In genomic region chr2:85308951-85309555, GRCh38 we compare ENCODE assay signal across 8 cellular contexts. TPM values are rescaled to one million over a fixed set of nuclear protein-coding genes. Genes with fewer than 3 reads are reported as not detected.
DNase-seq lines count a peak whose midpoint lies in the region; TF ChIP-seq lines count a peak whose summit lies in the region.

No MANE protein-coding gene starts in this region.

- no peaks in the 10 kb centered on the region for H3K9me3 Mint-ChIP-seq in chondrocyte (ENCODE audit: low read depth)

- no peaks in the 10 kb centered on the region for H3K27me3 Mint-ChIP-seq in chondrocyte (ENCODE audit: low read depth)

- peak; percentile 67 for DNase-seq in NCI-H146 (lab: John Stamatoyannopoulos, UW)
- no peak for DNase-seq in NCI-H146 treated with DMSO at 0.1 percent for 48 hours (lab: John Stamatoyannopoulos, UW; ENCODE audit: unreplicated experiment)
- peak; percentile 55 for DNase-seq in NCI-H2196 treated with DMSO at 0.1 percent for 48 hours (lab: John Stamatoyannopoulos, UW; ENCODE audit: unreplicated experiment)
- DNase-seq in chondrocyte (ENCODE audit: low spot score): no peak
- DNase-seq in midbrain (lab: John Stamatoyannopoulos, UW): peak; percentile 46
- DNase-seq in effector CD8-positive, alpha-beta T cell (lab: John Stamatoyannopoulos, UW): no peak
- no peak for DNase-seq in NCI-H526 treated with DMSO at 0.1 percent for 48 hours (lab: John Stamatoyannopoulos, UW)
- DNase-seq in T-helper 9 cell: no peak

- H3K27ac Mint-ChIP-seq in chondrocyte (ENCODE audit: unreplicated experiment): peak overlapping the region; percentile 12

- H3K4me1 Mint-ChIP-seq in chondrocyte (ENCODE audit: low read depth): peaks cover 24% of the 10 kb centered on the region

- H3K36me3 Mint-ChIP-seq in chondrocyte (ENCODE audit: low read depth): peaks cover 22% of the 10 kb centered on the region

- no peak overlapping the region for H3K4me3 Mint-ChIP-seq in chondrocyte (ENCODE audit: unreplicated experiment)

- no peak for TF ChIP-seq CTCF in chondrocyte (IDR thresholded peaks at IDR 0.05)

RNA-seq across cellular contexts. Expression of gene TGOLN2, which starts 18.7 kb away (rescaled TPM):
- 79.7 to 101 TPM (median 84.8 TPM) in 3 replicates for total RNA-seq in chondrocyte

RNA-seq across cellular contexts. Expression of gene RETSAT, which starts 45.3 kb away (rescaled TPM):
- 35.6 to 40.3 TPM (median 36.3 TPM) in 3 replicates for total RNA-seq in chondrocyte

RNA-seq across cellular contexts. Expression of gene ELMOD3, which starts 45.5 kb away (rescaled TPM):
- 14.3 to 20.0 TPM (median 15.2 TPM) in 3 replicates for total RNA-seq in chondrocyte

Comparison
In these comparisons a context has a peak if more than half of its experiments do, and no peak if none do; other contexts are left out.
1. DNase-seq: peak in NCI-H146 (single experiment), NCI-H2196 treated with DMSO at 0.1 percent for 48 hours (single experiment) and midbrain (single experiment); none in NCI-H146 treated with DMSO at 0.1 percent for 48 hours (single experiment), chondrocyte (single experiment), effector CD8-positive, alpha-beta T cell (single experiment), NCI-H526 treated with DMSO at 0.1 percent for 48 hours (single experiment) and T-helper 9 cell (single experiment).